8 cellular contexts compared by ENCODE assay signal in the genomic region with DNA sequence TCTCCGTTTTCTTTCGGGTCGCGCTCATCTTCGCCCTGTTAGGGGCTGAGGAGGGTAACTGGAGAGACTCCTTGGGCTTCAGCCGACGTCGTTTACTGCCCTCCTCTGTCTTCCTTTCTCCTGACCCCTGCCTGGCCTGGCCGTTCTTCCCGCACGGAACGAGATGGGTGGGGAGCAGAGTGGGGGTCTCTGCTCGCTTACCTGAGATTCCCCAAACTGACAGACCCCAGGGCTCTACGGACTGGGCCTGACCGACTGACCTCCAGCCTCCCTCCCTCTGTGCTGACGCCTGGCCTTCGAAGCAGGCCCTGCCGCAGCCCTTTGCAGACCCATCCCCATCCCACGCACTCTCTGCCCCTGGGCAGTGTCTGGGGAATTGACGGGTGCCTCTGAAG. TPM values are rescaled to one million over a fixed set of nuclear protein-coding genes. Genes with fewer than 3 reads are reported as not detected.
DNase-seq lines count a peak whose midpoint lies in the region; ATAC-seq lines count a peak whose summit lies in the region.

No MANE protein-coding gene starts in this region.

- H3K4me1 ChIP-seq in right cardiac atrium (ENCODE audit: control insufficient read depth, insufficient read depth, low read length) (no peaks in the 10 kb centered on the region), skeletal muscle tissue (ENCODE audit: control insufficient read depth in 3 of 3, insufficient read depth in 3 of 3, low read length in 3 of 3) (peaks cover 15 to 22% (median 22%) of the 10 kb centered on the region in 3 donors)

- peak overlapping the region; percentile 95 to 98 for H3K27ac Mint-ChIP-seq in activated naive CD4-positive, alpha-beta T cell treated with anti-CD3 and anti-CD28 coated beads, Interleukin-2, amount 50 U/mL, for 72 hours

- intact Hi-C loops in right cardiac atrium (cut with DNase I): no loop called here

- H3K27me3 ChIP-seq in right cardiac atrium (ENCODE audit: control insufficient read depth, insufficient read depth): no peaks in the 10 kb centered on the region
- no peaks in the 10 kb centered on the region for H3K27me3 ChIP-seq in skeletal muscle tissue (ENCODE audit: control insufficient read depth in 3 of 3, insufficient read depth in 3 of 3, low read length in 3 of 3)

- DNase-seq in D341Med (ENCODE audit: low spot score) (peak; percentile 36), right cardiac atrium (peak in 1 of 3 donors; percentile 24), NCI-H2029 (lab: John Stamatoyannopoulos, UW) (no peak), AG08396 (ENCODE audit: low spot score) (no peak)
- DNase-seq in activated naive CD4-positive, alpha-beta T cell treated with anti-CD3 and anti-CD28 coated beads, Interleukin-2, amount 50 U/mL, for 72 hours (ENCODE audit: low spot score in 2 of 2): no peak

- peaks cover 22% of the 10 kb centered on the region in 2 donors for H3K9me3 Mint-ChIP-seq in activated naive CD4-positive, alpha-beta T cell treated with anti-CD3 and anti-CD28 coated beads, Interleukin-2, amount 50 U/mL, for 72 hours

- ATAC-seq in HG03280 (IDR thresholded peaks at IDR 0.05; ENCODE audit: unreplicated experiment) (peak; percentile 9), right cardiac atrium (peak; percentile 10 to 34), GM18907 (IDR thresholded peaks at IDR 0.05; ENCODE audit: unreplicated experiment) (no peak)
- peak in 1 of 2 donors; percentile 20 for ATAC-seq in activated naive CD4-positive, alpha-beta T cell treated with anti-CD3 and anti-CD28 coated beads, Interleukin-2, amount 50 U/mL, for 72 hours

- under 1% methylated on average over 20 of the region's 20 CpGs for WGBS in right cardiac atrium

- no peaks in the 10 kb centered on the region for H3K9me3 ChIP-seq in right cardiac atrium (ENCODE audit: control insufficient read depth, low read length)
- H3K9me3 ChIP-seq in skeletal muscle tissue (ENCODE audit: control insufficient read depth in 3 of 3, low read length in 3 of 3): peaks cover 0 to under 1% (median 0%) of the 10 kb centered on the region in 3 donors

- H3K4me3 ChIP-seq in right cardiac atrium (ENCODE audit: low read length) (peak overlapping the region; percentile 85), skeletal muscle tissue (ENCODE audit: low read length in 3 of 3) (peak overlapping the region; percentile 96 to 98 (median 98))

- peak overlapping the region; percentile 77 for H3K27ac ChIP-seq in right cardiac atrium (ENCODE audit: low read length)
- H3K27ac ChIP-seq in skeletal muscle tissue (ENCODE audit: low read depth, low read length): peak overlapping the region; percentile 88

- H3K36me3 Mint-ChIP-seq in activated naive CD4-positive, alpha-beta T cell treated with anti-CD3 and anti-CD28 coated beads, Interleukin-2, amount 50 U/mL, for 72 hours: peaks cover 33 to 38% of the 10 kb centered on the region in 2 donors

- H3K36me3 ChIP-seq in skeletal muscle tissue (ENCODE audit: control insufficient read depth in 3 of 3, insufficient read depth in 3 of 3, low read length in 3 of 3): peaks cover 3 to 16% (median 14%) of the 10 kb centered on the region in 3 donors

- H3K9ac ChIP-seq in skeletal muscle tissue (ENCODE audit: low read depth in 1 of 3, low read length in 3 of 3): peak overlapping the region; percentile 96 to 98 (median 96)

RNA-seq across cellular contexts. Expression of a gene that starts 0.4 kb away (rescaled TPM):
- 10 to 100 TPM; 13.5 to 17.6 TPM for total RNA-seq in activated naive CD4-positive, alpha-beta T cell treated with anti-CD3 and anti-CD28 coated beads, Interleukin-2, amount 50 U/mL, for 72 hours
- total RNA-seq in right cardiac atrium (10 to 100 TPM; 21.0 to 26.7 (median 24.8) TPM), skeletal muscle tissue (26.6 TPM)
- polyA plus RNA-seq in right cardiac atrium: 22.9 TPM

RNA-seq across cellular contexts. Expression of a gene that starts 46.1 kb away (rescaled TPM):
- 1 to 10 TPM; 1.2 to 3.8 TPM for total RNA-seq in activated naive CD4-positive, alpha-beta T cell treated with anti-CD3 and anti-CD28 coated beads, Interleukin-2, amount 50 U/mL, for 72 hours
- total RNA-seq in right cardiac atrium (10 to 100 TPM; 71.9 to 92.5 (median 89.2) TPM), skeletal muscle tissue (90.3 TPM)
- 56.2 TPM for polyA plus RNA-seq in right cardiac atrium

Comparison
In these comparisons a context has a peak if more than half of its experiments do, and no peak if none do; other contexts are left out.
1. RNA of a gene that starts 46.1 kb away (total RNA-seq): 71.9 to 92.5 TPM in right cardiac atrium and 90.3 TPM in skeletal muscle tissue (single experiment); 1.2 to 3.8 TPM in activated naive CD4-positive, alpha-beta T cell treated with anti-CD3 and anti-CD28 coated beads, Interleukin-2, amount 50 U/mL, for 72 hours; every median in the first group is over 10 times any median in the second.